In the genomic region with DNA sequence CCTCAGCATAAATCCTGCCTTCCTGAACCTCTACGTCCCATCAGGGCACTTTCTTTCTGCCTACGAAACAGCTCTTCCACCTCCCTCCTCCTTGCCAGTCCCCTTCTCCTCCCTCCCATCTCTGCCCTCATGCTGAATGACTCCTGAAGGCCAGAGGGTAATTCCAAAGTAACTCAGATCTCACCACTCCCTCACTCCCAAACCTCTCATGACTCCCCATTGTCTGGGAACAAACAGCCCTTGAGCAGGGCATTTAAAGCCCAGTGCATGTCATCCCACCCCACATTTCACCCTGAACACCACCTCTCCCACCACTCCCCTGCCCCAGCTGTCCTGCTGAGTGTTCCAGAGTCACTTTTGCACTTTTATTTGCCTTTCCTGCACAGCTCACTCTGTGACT, we compare ENCODE assay signal across 18 cellular contexts. TPM values are rescaled to one million over a fixed set of nuclear protein-coding genes. Genes with fewer than 3 reads are reported as not detected.
DNase-seq lines count a peak whose midpoint lies in the region; ATAC-seq, FAIRE-seq and TF ChIP-seq lines count a peak whose summit lies in the region.
"Had no signal": no experiment of that assay in that cellular context is flagged by ENCODE, and none has a peak within 500 bp of the region (broad histone marks: within the 10 kb centered on the region; RNA-seq: fewer than 3 reads in every experiment).

No MANE protein-coding gene starts in this region.

- H3K36me3 Mint-ChIP-seq in progenitor cell of endocrine pancreas (ENCODE audit: insufficient read depth): no peaks in the 10 kb centered on the region

- H3K4me3 ChIP-seq in trophoblast cell (ENCODE audit: low read depth, low read length): no peak overlapping the region
- H3K4me3 ChIP-seq: BLaER1 treated with 17β-estradiol and CSF1 and Interleukin-3, amounts not matched to agents 10 nM and 100 nM had no signal

- no peak overlapping the region for H4K8ac ChIP-seq in trophoblast cell (ENCODE audit: low read depth, low read length)

- H3K9me3 ChIP-seq in trophoblast cell (ENCODE audit: insufficient read depth, low read depth, low read length): no peaks in the 10 kb centered on the region
- H3K9me3 ChIP-seq: BLaER1 treated with 17β-estradiol and CSF1 and Interleukin-3, amounts not matched to agents 10 nM and 100 nM had no signal

- CTCF ChIA-PET in RWPE1 (lab: Yijun Ruan, JAX): interaction anchor here (1.3 kb wide), 1 partner anchor 479 kb away, joined by 3 read pairs; no protein-coding TSS in a partner anchor

- no peak overlapping the region for H3K23ac ChIP-seq in trophoblast cell (ENCODE audit: low read length)

- H3K4me1 Mint-ChIP-seq in progenitor cell of endocrine pancreas (ENCODE audit: low read depth): peaks cover 1% of the 10 kb centered on the region

- H3K79me1 ChIP-seq in trophoblast cell (ENCODE audit: low read length): peaks cover under 1% of the 10 kb centered on the region

- no peaks in the 10 kb centered on the region for H3K9me3 Mint-ChIP-seq in progenitor cell of endocrine pancreas (ENCODE audit: low read depth)

- H3K14ac ChIP-seq in trophoblast cell (ENCODE audit: low read length): no peak overlapping the region

- no peaks in the 10 kb centered on the region for H3K79me2 ChIP-seq in trophoblast cell (ENCODE audit: control insufficient read depth, insufficient read depth, low read length, poor library complexity)

- H3K27ac Mint-ChIP-seq in progenitor cell of endocrine pancreas: no peak overlapping the region

- H3K4me1 ChIP-seq in foreskin keratinocyte: peaks cover 19% of the 10 kb centered on the region
- peaks cover 2% of the 10 kb centered on the region in 2 experiments for H3K4me1 ChIP-seq in trophoblast cell (ENCODE audit: control insufficient read depth in 1 of 2, insufficient read depth in 2 of 2, low read length in 2 of 2)

- H3K18ac ChIP-seq in trophoblast cell (ENCODE audit: low read length): no peak overlapping the region

- no peak for FAIRE-seq in H54 (lab: Jason Lieb, UNC)
- FAIRE-seq: HepG2 had no signal

- DNase-seq in H54 (ENCODE audit: insufficient read length, low spot score): peak; percentile 50
- DNase-seq in RWPE1 (ENCODE audit: low spot score): no peak
- DNase-seq in foreskin keratinocyte: peak in 1 of 2 donors; percentile 48
- DNase-seq in trophoblast cell: peak in 1 of 2 donors; percentile 22
- no peak for DNase-seq in cortex of kidney (lab: John Stamatoyannopoulos, UW)
- DNase-seq in SW 1271 (lab: John Stamatoyannopoulos, UW): no peak
- no peak for DNase-seq in progenitor cell of endocrine pancreas (ENCODE audit: low spot score, unreplicated experiment)
- no peak for DNase-seq in CD1c-positive myeloid dendritic cell (ENCODE audit: extremely low spot score)
- DNase-seq: DMS79 treated with DMSO at 0.1 percent for 48 hours, KG1, NCI-H1417, NCI-H187, NCI-H526 had no signal

- H2AFZ ChIP-seq in trophoblast cell (ENCODE audit: insufficient read depth, low read length, poor library complexity): no peak overlapping the region

- no peak overlapping the region for H3K4me3 Mint-ChIP-seq in progenitor cell of endocrine pancreas (ENCODE audit: low read depth)

- H4K91ac ChIP-seq in trophoblast cell (ENCODE audit: low read depth, low read length): peak overlapping the region; percentile 48

- H2BK5ac ChIP-seq in trophoblast cell (ENCODE audit: low read depth, low read length, poor library complexity): no peak overlapping the region

- peak overlapping the region; percentile 95 for H3K27ac ChIP-seq in RWPE1
- peak overlapping the region; percentile 31 for H3K27ac ChIP-seq in foreskin keratinocyte
- no peak overlapping the region for H3K27ac ChIP-seq in trophoblast cell (ENCODE audit: low read depth, low read length)

- WGBS in trophoblast cell (ENCODE audit: extremely low coverage, insufficient coverage, insufficient read length): no CpG with 5 or more reads among the region's 2 CpGs

- POLR2A ChIA-PET in RWPE1 (lab: Yijun Ruan, JAX; ENCODE audit: low non-redundant PET): no interaction called here

- H3K36me3 ChIP-seq in trophoblast cell (ENCODE audit: control insufficient read depth in 1 of 2, insufficient read depth in 2 of 2, low read length in 2 of 2): no peaks in the 10 kb centered on the region
- H3K36me3 ChIP-seq: BLaER1 treated with 17β-estradiol and CSF1 and Interleukin-3, amounts not matched to agents 10 nM and 100 nM had no signal

- H2AK5ac ChIP-seq in trophoblast cell (ENCODE audit: low read length): no peak overlapping the region

- no peak overlapping the region for H4K12ac ChIP-seq in trophoblast cell (ENCODE audit: low read depth, low read length)

- H3K27me3 ChIP-seq in foreskin keratinocyte (no peaks in the 10 kb centered on the region), trophoblast cell (ENCODE audit: insufficient read depth, low read length) (no peaks in the 10 kb centered on the region)
- H3K27me3 ChIP-seq: BLaER1 treated with 17β-estradiol and CSF1 and Interleukin-3, amounts not matched to agents 10 nM and 100 nM had no signal

- H3K4ac ChIP-seq in trophoblast cell (ENCODE audit: low read depth, low read length): no peak overlapping the region

- no peak for ATAC-seq in foreskin keratinocyte
- ATAC-seq: HepG2, Panc1, Right ventricle myocardium inferior had no signal

- no peak overlapping the region for H2BK12ac ChIP-seq in trophoblast cell (ENCODE audit: low read length)

- H2BK120ac ChIP-seq in trophoblast cell (ENCODE audit: insufficient read depth, low read length, poor library complexity): no peak overlapping the region

- peaks cover 16% of the 10 kb centered on the region for H3K27me3 Mint-ChIP-seq in progenitor cell of endocrine pancreas

- TF ChIP-seq CTCF in RWPE1 (conservative IDR thresholded peaks at IDR 0.05; ENCODE audit: low read depth) (no peak), foreskin keratinocyte (conservative IDR thresholded peaks at IDR 0.05) (no peak), progenitor cell of endocrine pancreas (IDR thresholded peaks at IDR 0.05; ENCODE audit: unreplicated experiment) (no peak)

- no peak for TF ChIP-seq POLR2A in H54 (IDR thresholded peaks at IDR 0.05; ENCODE audit: low read depth, low read length)

- no peak overlapping the region for H3K9ac ChIP-seq in trophoblast cell (ENCODE audit: low read length)

- no peak overlapping the region for H3K4me2 ChIP-seq in trophoblast cell (ENCODE audit: low read length)

RNA-seq across cellular contexts. Expression of a gene that starts 8.9 kb away (rescaled TPM):
- total RNA-seq in foreskin keratinocyte (not detected in 2 replicates), progenitor cell of endocrine pancreas (4.6 and 6.0 TPM in 2 replicates)
- not detected in 2 replicates for polyA plus RNA-seq in foreskin keratinocyte
- polyA plus RNA-seq in trophoblast cell (2013): 0.22 and 0.28 TPM in 2 replicates

RNA-seq across cellular contexts. Expression of a gene that starts 54.6 kb away (rescaled TPM):
- total RNA-seq in foreskin keratinocyte: not detected in 2 replicates
- not detected in 2 replicates for polyA plus RNA-seq in foreskin keratinocyte
- 0.07 TPM in 1 of 2 replicates, not detected in the other for polyA plus RNA-seq in trophoblast cell (2013)
- not detected in 2 replicates for total RNA-seq in progenitor cell of endocrine pancreas
- total RNA-seq: HepG2, SK-MEL-5 had no signal
- polyA plus RNA-seq: HepG2 had no signal
